ENCODE assay signal across 1 cellular context in genomic region chr3:9898467-9899229, GRCh38.
TF ChIP-seq lines count a peak whose summit lies in the region.

No MANE protein-coding gene starts in this region.

TF ChIP-seq in HEK293, 187 proteins besides CTCF, POLR2A, EP300 and RAD21 (continued from another document):
- 0 out of 2 replicates have a peak, but pooled peaks have one; percentile 24 for TF ChIP-seq ZNF629 (tag by site-specific recombination; IDR thresholded peaks at IDR 0.05)
- no peak for TF ChIP-seq ZBTB21 (tag by site-specific recombination; IDR thresholded peaks at IDR 0.05)
- TF ChIP-seq ZNF664 (tag by site-specific recombination; IDR thresholded peaks at IDR 0.05), result peak; percentile 84; the same call in 1 of the 2 replicates
- no peak for TF ChIP-seq HOXC10 (CRISPR knock-in tag; IDR thresholded peaks at IDR 0.05)
- TF ChIP-seq AEBP2 (tag by site-specific recombination; IDR thresholded peaks at IDR 0.05; ENCODE audit: borderline replicate concordance), result no peak
- TF ChIP-seq ZNF366 (tag by site-specific recombination; conservative IDR thresholded peaks at IDR 0.05), result no peak
TF ChIP-seq in HEK293: peak in this region for 5.
